7 cellular contexts compared by ENCODE assay signal in the genomic region with DNA sequence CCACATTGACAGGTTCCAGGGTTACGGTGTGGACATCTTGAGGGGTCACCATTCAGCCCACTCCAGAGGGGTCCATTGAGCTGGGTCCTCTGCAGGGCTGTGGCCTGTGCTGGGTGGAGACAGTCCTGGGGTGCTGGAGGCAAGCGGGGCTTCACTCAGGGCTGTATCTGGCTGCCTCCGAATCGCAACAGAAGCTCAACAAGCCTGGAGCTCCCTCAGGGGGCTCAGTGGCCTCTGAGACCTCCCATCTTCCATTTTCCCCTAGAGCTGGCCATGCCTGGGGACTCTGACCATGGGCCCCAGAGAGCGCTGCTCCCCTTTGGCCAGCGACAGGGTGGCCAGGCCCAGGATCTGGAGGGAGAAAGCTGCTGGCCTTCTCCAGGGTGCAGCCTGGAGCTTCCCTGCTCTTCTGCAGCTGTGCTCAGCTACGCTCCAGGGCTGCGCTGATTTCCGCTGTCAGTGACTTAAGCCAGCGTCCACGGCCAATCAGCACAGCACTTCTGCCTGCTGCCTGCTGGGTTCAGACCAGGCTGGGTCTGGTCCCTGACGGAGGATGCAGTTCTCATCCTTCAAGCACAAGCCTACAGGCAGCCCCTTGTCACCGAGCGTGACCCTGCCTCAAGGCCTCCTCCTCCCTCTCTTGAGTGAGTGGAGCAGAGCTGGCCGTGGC. TPM values are rescaled to one million over a fixed set of nuclear protein-coding genes. Genes with fewer than 3 reads are reported as not detected.
DNase-seq lines count a peak whose midpoint lies in the region; ATAC-seq and TF ChIP-seq lines count a peak whose summit lies in the region.

No MANE protein-coding gene starts in this region.

- no peak overlapping the region; the same call in 2 of the 3 replicates for H2BK15ac ChIP-seq in IMR-90 (ENCODE audit: low read depth, low read length)

- no peak overlapping the region; the same call in 1 of the 2 replicates for H2BK20ac ChIP-seq in IMR-90 (ENCODE audit: low read depth, low read length)

- no peak overlapping the region for H3K4me3 Mint-ChIP-seq in stimulated activated effector memory CD8-positive, alpha-beta T cell treated with anti-CD3 and anti-CD28 coated beads, Interleukin-12 subunit alpha, Interleukin-12 subunit beta, amount 100 ng/mL, for 72 hours
- H3K4me3 Mint-ChIP-seq in CD8-positive, alpha-beta T cell, result no peak overlapping the region

- H3K9me1 ChIP-seq in IMR-90 (ENCODE audit: insufficient read depth, low read length), result peaks cover 5% of the 10 kb centered on the region; the same call in 1 of the 2 replicates

- peak overlapping the region; percentile 56; the same call in 1 of the 2 replicates for H2BK120ac ChIP-seq in IMR-90 (ENCODE audit: low read depth, low read length)

- POLR2A ChIA-PET in IMR-90 (lab: Charles Lee; ENCODE audit: unreplicated experiment), result no interaction called here
- POLR2A ChIA-PET in CD8-positive, alpha-beta T cell (lab: Charles Lee), result no interaction called here

- H3K4ac ChIP-seq in IMR-90 (ENCODE audit: low read depth, low read length), result peak overlapping the region; percentile 27

- H3K9me3 Mint-ChIP-seq in stimulated activated effector memory CD8-positive, alpha-beta T cell treated with anti-CD3 and anti-CD28 coated beads, Interleukin-12 subunit alpha, Interleukin-12 subunit beta, amount 100 ng/mL, for 72 hours, result no peaks in the 10 kb centered on the region
- no peaks in the 10 kb centered on the region for H3K9me3 Mint-ChIP-seq in CD8-positive, alpha-beta T cell

- CTCF ChIA-PET in IMR-90 (lab: Yijun Ruan, JAX), result interaction anchor here (0.8 kb wide), 1 partner anchor 15 kb away, joined by 3 read pairs; no protein-coding TSS in a partner anchor
- CTCF ChIA-PET in CD8-positive, alpha-beta T cell (lab: Charles Lee), result no interaction called here

- H4K8ac ChIP-seq in IMR-90 (ENCODE audit: low read depth in 2 of 2, low read length in 2 of 2), result no peak overlapping the region

- TF ChIP-seq POLR2A in IMR-90 (IDR thresholded peaks at IDR 0.05; ENCODE audit: low read depth, low read length), result no peak

- H3K36me3 ChIP-seq in IMR-90 (ENCODE audit: control insufficient read depth, insufficient read depth, low read length), result no peaks in the 10 kb centered on the region
- H3K36me3 ChIP-seq in adipocyte (ENCODE audit: control insufficient read depth, insufficient read depth, low read length, severe bottlenecking), result no peaks in the 10 kb centered on the region
- H3K36me3 ChIP-seq in iPS-18a (ENCODE audit: control insufficient read depth, low read depth, low read length), result no peaks in the 10 kb centered on the region
- H3K36me3 ChIP-seq in CD8-positive, alpha-beta T cell (ENCODE audit: insufficient read depth, low read length), result no peaks in the 10 kb centered on the region

- H3K79me1 ChIP-seq in IMR-90 (ENCODE audit: low read depth in 1 of 2, low read length in 2 of 2), result no peaks in the 10 kb centered on the region; a peak in 1 of 4 replicates

- no peaks in the 10 kb centered on the region for H3K9me3 ChIP-seq in IMR-90 (ENCODE audit: control insufficient read depth, insufficient read depth, low read length)
- H3K9me3 ChIP-seq in adipocyte (ENCODE audit: control insufficient read depth, low read length), result peaks cover 5% of the 10 kb centered on the region
- no peaks in the 10 kb centered on the region for H3K9me3 ChIP-seq in iPS-18a (ENCODE audit: control insufficient read depth, low read depth, low read length)
- H3K9me3 ChIP-seq in CD8-positive, alpha-beta T cell (ENCODE audit: low read length), result no peaks in the 10 kb centered on the region

- H3K9ac ChIP-seq in IMR-90 (ENCODE audit: low read depth, low read length) (no peak overlapping the region), adipocyte (ENCODE audit: low read length) (peak overlapping the region; percentile 75), iPS-18a (ENCODE audit: low read length) (no peak overlapping the region)

- no peak overlapping the region for H2AK9ac ChIP-seq in IMR-90 (replicated peaks; ENCODE audit: low read depth, low read length, poor library complexity)

- DNase-seq in IMR-90 (no peak), adipocyte (ENCODE audit: low read depth) (no peak), pons (ENCODE audit: low spot score) (no peak)
- DNase-seq in stimulated activated effector memory CD8-positive, alpha-beta T cell treated with anti-CD3 and anti-CD28 coated beads, Interleukin-12 subunit alpha, Interleukin-12 subunit beta, amount 100 ng/mL, for 72 hours (ENCODE audit: low spot score in 2 of 2), result no peak
- DNase-seq in CD8-positive, alpha-beta T cell, result no peak

- dilution Hi-C loops in IMR-90 (cut with HindIII; ENCODE audit: low sequenced_read_pairs, unreplicated experiment), result no loop called here

- peak overlapping the region; percentile 69; the same call in 1 of the 2 replicates for H4K91ac ChIP-seq in IMR-90 (ENCODE audit: insufficient read depth, low read depth, low read length)

- no TSS peak for BruUV-seq in IMR-90 (replicated peaks; lab: Mats Ljungman, UMichigan)

- ATAC-seq in IMR-90 (ENCODE audit: low read depth) (no peak), HG02798 (IDR thresholded peaks at IDR 0.05; ENCODE audit: poor library complexity, unreplicated experiment) (no peak)
- ATAC-seq in stimulated activated effector memory CD8-positive, alpha-beta T cell treated with anti-CD3 and anti-CD28 coated beads, Interleukin-12 subunit alpha, Interleukin-12 subunit beta, amount 100 ng/mL, for 72 hours, result peak; percentile 17
- ATAC-seq in CD8-positive, alpha-beta T cell, result no peak

- H3K4me3 ChIP-seq in IMR-90 (ENCODE audit: insufficient read depth, low read depth, low read length) (no peak overlapping the region), adipocyte (ENCODE audit: low read length) (no peak overlapping the region), iPS-18a (ENCODE audit: low read length) (peak overlapping the region; percentile 39)
- no peak overlapping the region for H3K4me3 ChIP-seq in CD8-positive, alpha-beta T cell (ENCODE audit: low read depth, low read length)

- no peaks in the 10 kb centered on the region for H4K20me1 ChIP-seq in IMR-90 (ENCODE audit: insufficient read depth, low read length)

- H3K27ac Mint-ChIP-seq in stimulated activated effector memory CD8-positive, alpha-beta T cell treated with anti-CD3 and anti-CD28 coated beads, Interleukin-12 subunit alpha, Interleukin-12 subunit beta, amount 100 ng/mL, for 72 hours, result no peak overlapping the region
- H3K27ac Mint-ChIP-seq in CD8-positive, alpha-beta T cell, result no peak overlapping the region

- in situ Hi-C loops in IMR-90 (cut with MboI; ENCODE audit: low sequenced_read_pairs), result no loop called here

- 76% methylated on average over 8 of the region's 15 CpGs; no CpG with 5 or more reads in 1 of the 2 experiments for whole genome bisulfite sequencing in IMR-90 (ENCODE audit: extremely low coverage in 2 of 2, insufficient read length in 1 of 2), 2 experiments

- H3K36me3 Mint-ChIP-seq in stimulated activated effector memory CD8-positive, alpha-beta T cell treated with anti-CD3 and anti-CD28 coated beads, Interleukin-12 subunit alpha, Interleukin-12 subunit beta, amount 100 ng/mL, for 72 hours, result no peaks in the 10 kb centered on the region
- H3K36me3 Mint-ChIP-seq in CD8-positive, alpha-beta T cell, result no peaks in the 10 kb centered on the region

- no peak for TF ChIP-seq CTCF in IMR-90 (conservative IDR thresholded peaks at IDR 0.05; ENCODE audit: low read depth, low read length)
- no peak for TF ChIP-seq CTCF in CD8-positive, alpha-beta T cell (IDR thresholded peaks at IDR 0.05)

- H2AFZ ChIP-seq in IMR-90 (replicated peaks; ENCODE audit: low read length, poor library complexity), result peak overlapping the region; percentile 40

- no peaks in the 10 kb centered on the region for H3K4me1 Mint-ChIP-seq in stimulated activated effector memory CD8-positive, alpha-beta T cell treated with anti-CD3 and anti-CD28 coated beads, Interleukin-12 subunit alpha, Interleukin-12 subunit beta, amount 100 ng/mL, for 72 hours
- no peaks in the 10 kb centered on the region for H3K4me1 Mint-ChIP-seq in CD8-positive, alpha-beta T cell (ENCODE audit: low read depth)

- peaks cover 15% of the 10 kb centered on the region for H3K4me1 ChIP-seq in IMR-90 (ENCODE audit: control insufficient read depth, insufficient read depth, low read length)
- H3K4me1 ChIP-seq in adipocyte (ENCODE audit: control insufficient read depth, insufficient read depth, low read length), result peaks cover 47% of the 10 kb centered on the region
- H3K4me1 ChIP-seq in iPS-18a (ENCODE audit: control insufficient read depth, low read depth, low read length), result peaks cover 31% of the 10 kb centered on the region
- no peaks in the 10 kb centered on the region for H3K4me1 ChIP-seq in CD8-positive, alpha-beta T cell (ENCODE audit: insufficient read depth, low read length)

- peak overlapping the region; percentile 75 for H2AK5ac ChIP-seq in IMR-90 (ENCODE audit: low read depth, low read length)

- H3K18ac ChIP-seq in IMR-90 (ENCODE audit: low read depth, low read length), result no peak overlapping the region

- no peak overlapping the region for H3K4me2 ChIP-seq in IMR-90 (ENCODE audit: low read depth, low read length)

- no peak overlapping the region for H3K14ac ChIP-seq in IMR-90 (replicated peaks; ENCODE audit: low read depth, low read length)

- intact Hi-C loops in IMR-90 (cut with micrococcal nuclease), result no loop called here
- intact Hi-C loops in CD8-positive, alpha-beta T cell (cut with DNase I, micrococcal nuclease), result no loop called here

- H3K23ac ChIP-seq in IMR-90 (ENCODE audit: low read depth, low read length), result no peak overlapping the region

- H4K5ac ChIP-seq in IMR-90 (ENCODE audit: low read depth, low read length), result no peak overlapping the region

- H3K27me3 Mint-ChIP-seq in CD8-positive, alpha-beta T cell (ENCODE audit: low read depth), result peaks cover 10% of the 10 kb centered on the region

- H3K27ac ChIP-seq in IMR-90 (ENCODE audit: insufficient read depth, low read length), result no peak overlapping the region
- no peak overlapping the region for H3K27ac ChIP-seq in iPS-18a (ENCODE audit: low read length)
- H3K27ac ChIP-seq in CD8-positive, alpha-beta T cell (ENCODE audit: low read depth, low read length), result no peak overlapping the region

- H2BK5ac ChIP-seq in IMR-90 (ENCODE audit: low read depth, low read length, poor library complexity, severe bottlenecking), result no peak overlapping the region

- H3K56ac ChIP-seq in IMR-90 (ENCODE audit: extremely low read depth, insufficient read depth, low read length), result no peak overlapping the region

- H3K27me3 ChIP-seq in IMR-90 (ENCODE audit: control insufficient read depth, insufficient read depth, low read length) (no peaks in the 10 kb centered on the region; the same call in 1 of the 2 replicates), adipocyte (replicated peaks; ENCODE audit: control insufficient read depth, insufficient read depth, low read length) (peaks cover 2% of the 10 kb centered on the region), iPS-18a (ENCODE audit: control insufficient read depth, insufficient read depth, low read length) (peaks cover 26% of the 10 kb centered on the region)
- no peaks in the 10 kb centered on the region for H3K27me3 ChIP-seq in CD8-positive, alpha-beta T cell (ENCODE audit: insufficient read depth, low read length)

- TF ChIP-seq RAD21 in IMR-90 (IDR thresholded peaks at IDR 0.05; ENCODE audit: low read length), result no peak

RNA-seq across cellular contexts. Expression of a gene that starts 44.9 kb away (rescaled TPM):
- total RNA-seq in IMR-90 (2012; rRNA removed), result 39.7 and 39.8 TPM in 2 replicates
- polyA plus RNA-seq in IMR-90 (2012; rRNA removed), result 45.5 and 47.3 TPM in 2 replicates
- polyA plus RNA-seq in IMR-90 (2012; cell fraction: cytosol; rRNA removed), result 18.2 and 29.3 TPM in 2 replicates
- 152 and 210 TPM in 2 replicates for polyA plus RNA-seq in IMR-90 (2012; cell fraction: nucleus; rRNA removed; ENCODE audit: low replicate concordance)
- 10 to 100 TPM; 21.1 to 22.6 TPM for total RNA-seq in CD8-positive, alpha-beta T cell
